Comparison of ENCODE assay signal across 21 cellular contexts in the genomic region with DNA sequence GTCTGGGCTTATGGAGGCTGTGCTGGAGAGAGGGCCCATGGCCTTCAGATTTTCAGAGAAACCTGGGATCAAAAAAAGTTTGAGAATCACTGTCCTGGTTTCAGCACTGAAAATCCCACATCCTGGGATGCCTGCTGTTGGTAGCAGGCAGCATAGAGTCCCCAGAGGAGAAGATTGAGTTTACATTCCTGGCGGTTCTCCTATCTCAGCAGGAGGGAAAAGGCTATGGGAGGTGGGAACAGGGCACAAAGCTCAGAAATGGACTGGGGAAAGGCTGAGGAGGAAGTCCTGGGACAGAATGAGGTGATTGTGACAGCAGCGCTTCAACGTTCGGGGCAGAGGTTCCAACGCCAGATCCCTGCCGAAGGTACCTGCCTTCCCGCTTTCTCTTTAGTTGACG.
A peak's percentile ranks its signal among the peaks of the same experiment; 100 is the strongest.
DNase-seq lines count a peak whose midpoint lies in the region; ATAC-seq, FAIRE-seq and TF ChIP-seq lines count a peak whose summit lies in the region.
"Had no signal": no experiment of that assay in that cellular context is flagged by ENCODE, and none has a peak within 500 bp of the region (broad histone marks: within the 10 kb centered on the region; RNA-seq: fewer than 3 reads in every experiment).

No MANE protein-coding gene starts in this region.

- H3K9ac ChIP-seq in liver (ENCODE audit: low read depth in 1 of 2, low read length in 2 of 2): no peak overlapping the region

- H3K4me1 ChIP-seq in A549 (peaks cover 51% of the 10 kb centered on the region), ascending aorta (peaks cover 11 to 28% of the 10 kb centered on the region in 2 donors), liver (ENCODE audit: control insufficient read depth in 4 of 4, insufficient read depth in 4 of 4, low read length in 3 of 4) (peaks cover 0 to 32% (median 14%) of the 10 kb centered on the region in 4 donors), stomach (peaks cover 43 to 77% (median 62%) of the 10 kb centered on the region in 4 donors)

- H3K27me3 ChIP-seq in ascending aorta (no peaks in the 10 kb centered on the region), liver (ENCODE audit: control insufficient read depth in 4 of 4, insufficient read depth in 4 of 4, low read length in 3 of 4) (no peaks in the 10 kb centered on the region), stomach (no peaks in the 10 kb centered on the region)

- H3K4me2 ChIP-seq in A549: no peak overlapping the region

- DNase-seq in A549 (ENCODE audit: low read depth in 1 of 2, low spot score in 1 of 2) (no peak), ascending aorta (ENCODE audit: low spot score in 2 of 2) (no peak), stomach (no peak), middle frontal gyrus (ENCODE audit: extremely low spot score, low spot score) (no peak), SKM-1 treated with dmso at 0.1 percent for 144 hours (lab: John Stamatoyannopoulos, UW; ENCODE audit: unreplicated experiment) (no peak)
- DNase-seq in stimulated activated CD4-positive, alpha-beta T cell treated with anti-CD3 and anti-CD28 coated beads, Interleukin-4, amount 100 ng/mL, for 1 hour: no peak
- DNase-seq: activated CD4-positive, alpha-beta memory T cell treated with anti-CD3 and anti-CD28 coated beads for 36 hours; activated naive CD4-positive, alpha-beta T cell treated with anti-CD3 and anti-CD28 coated beads for 36 hours; anterior cingulate cortex; CD8-positive, alpha-beta T cell; effector memory CD8-positive, alpha-beta T cell; H9; hypothalamus; midbrain; NCI-H2227 treated with DMSO at 0.1 percent for 48 hours; NCI-H82; PC-3; stimulated activated naive B cell treated with anti-CD40 and anti-IgM and Interleukin-4, amounts not matched to agents 10 μg/mL and 1 μg/mL and 100 μg/mL, for 72 hours had no signal

- H3K36me3 ChIP-seq in ascending aorta (no peaks in the 10 kb centered on the region), liver (ENCODE audit: control insufficient read depth in 4 of 4, insufficient read depth in 3 of 4, low read depth in 1 of 4, low read length in 3 of 4) (no peaks in the 10 kb centered on the region), stomach (no peaks in the 10 kb centered on the region)

- TF ChIP-seq RAD21 in A549 (conservative IDR thresholded peaks at IDR 0.05 in 1 of 2, IDR thresholded peaks at IDR 0.05 in 1 of 2): no peak
- TF ChIP-seq RAD21 in liver (IDR thresholded peaks at IDR 0.05): peak in 1 of 2 donors; percentile 26

- CTCF ChIA-PET in A549 (lab: Yijun Ruan, JAX): no interaction called here

- no peak for ATAC-seq in A549
- no peak for ATAC-seq in HG03520 (IDR thresholded peaks at IDR 0.05; ENCODE audit: unreplicated experiment)
- ATAC-seq: CD8-positive, alpha-beta T cell; effector memory CD8-positive, alpha-beta T cell; PC-3; stimulated activated naive B cell treated with anti-CD40 and anti-IgM and Interleukin-4, amounts not matched to agents 10 μg/mL and 1 μg/mL and 100 μg/mL, for 72 hours; WTC11 had no signal

- FAIRE-seq in A549 (lab: Jason Lieb, UNC): no peak

- H3K9me3 ChIP-seq in A549 (no peaks in the 10 kb centered on the region), ascending aorta (no peaks in the 10 kb centered on the region), liver (ENCODE audit: control insufficient read depth in 4 of 4, low read length in 3 of 4) (no peaks in the 10 kb centered on the region), stomach (no peaks in the 10 kb centered on the region)

- TF ChIP-seq POLR2A in A549 (IDR thresholded peaks at IDR 0.05; ENCODE audit: low read length): no peak
- TF ChIP-seq POLR2A in stomach (IDR thresholded peaks at IDR 0.05): no peak

- POLR2A ChIA-PET in A549 (lab: Yijun Ruan, JAX): no interaction called here

- TF ChIP-seq CTCF in A549 (IDR thresholded peaks at IDR 0.05): no peak
- no peak for TF ChIP-seq CTCF in ascending aorta (IDR thresholded peaks at IDR 0.05)
- no peak for TF ChIP-seq CTCF in liver (IDR thresholded peaks at IDR 0.05; ENCODE audit: low read depth, low read length, missing input control)
- no peak for TF ChIP-seq CTCF in stomach (IDR thresholded peaks at IDR 0.05)

- H3K27ac ChIP-seq in A549 (peak overlapping the region; percentile 75 to 78; a peak in 4 of 6 replicates), ascending aorta (peak overlapping the region; percentile 86 to 90), liver (ENCODE audit: low read depth in 1 of 2, low read length in 2 of 2) (peak overlapping the region; percentile 93 to 96), stomach (peak overlapping the region; percentile 2 to 94 (median 87))

- TF ChIP-seq EP300 in A549 (IDR thresholded peaks at IDR 0.05) (no peak), stomach (IDR thresholded peaks at IDR 0.05) (no peak)

- intact Hi-C loops in ascending aorta (cut with DNase I): loop anchor here (5.0 kb wide), 1 partner anchor 102 kb away; the partner anchor contains the start of gene ETS2
- intact Hi-C loops in stomach (cut with DNase I; ENCODE audit: low total_unique reads): no loop called here

- H3K4me3 ChIP-seq in A549: no peak overlapping the region
- no peak overlapping the region for H3K4me3 ChIP-seq in ascending aorta
- H3K4me3 ChIP-seq in liver (ENCODE audit: low read depth in 1 of 3, low read length in 3 of 3): no peak overlapping the region
- no peak overlapping the region for H3K4me3 ChIP-seq in stomach

- WGBS in A549 (ENCODE audit: missing lambda C conversion rate): 90% methylated on average over 3 of the region's 8 CpGs
- WGBS in liver: 93% methylated on average over 8 of the region's 8 CpGs
- WGBS in stomach, 5 donors: 56 to 83% (median 74%) methylated on average over 8 of the region's 8 CpGs

TF ChIP-seq in A549, 52 proteins besides CTCF, POLR2A, EP300 and RAD21 (continues in another document):
- TF ChIP-seq EHF (CRISPR knock-in tag; IDR thresholded peaks at IDR 0.05) (no peak), CHD2 (IDR thresholded peaks at IDR 0.05; ENCODE audit: low read length, partially characterized antibody) (no peak), MAFK (IDR thresholded peaks at IDR 0.05; ENCODE audit: partially characterized antibody) (no peak), SMC3 (IDR thresholded peaks at IDR 0.05) (no peak), KDM5A (IDR thresholded peaks at IDR 0.05) (no peak)
- TF ChIP-seq, protein P1, sequence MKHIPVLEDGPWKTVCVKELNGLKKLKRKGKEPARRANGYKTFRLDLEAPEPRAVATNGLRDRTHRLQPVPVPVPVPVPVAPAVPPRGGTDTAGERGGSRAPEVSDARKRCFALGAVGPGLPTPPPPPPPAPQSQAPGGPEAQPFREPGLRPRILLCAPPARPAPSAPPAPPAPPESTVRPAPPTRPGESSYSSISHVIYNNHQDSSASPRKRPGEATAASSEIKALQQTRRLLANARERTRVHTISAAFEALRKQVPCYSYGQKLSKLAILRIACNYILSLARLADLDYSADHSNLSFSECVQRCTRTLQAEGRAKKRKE (CRISPR knock-in tag; IDR thresholded peaks at IDR 0.05; ENCODE audit: low read depth): no peak
- TF ChIP-seq, protein P2, sequence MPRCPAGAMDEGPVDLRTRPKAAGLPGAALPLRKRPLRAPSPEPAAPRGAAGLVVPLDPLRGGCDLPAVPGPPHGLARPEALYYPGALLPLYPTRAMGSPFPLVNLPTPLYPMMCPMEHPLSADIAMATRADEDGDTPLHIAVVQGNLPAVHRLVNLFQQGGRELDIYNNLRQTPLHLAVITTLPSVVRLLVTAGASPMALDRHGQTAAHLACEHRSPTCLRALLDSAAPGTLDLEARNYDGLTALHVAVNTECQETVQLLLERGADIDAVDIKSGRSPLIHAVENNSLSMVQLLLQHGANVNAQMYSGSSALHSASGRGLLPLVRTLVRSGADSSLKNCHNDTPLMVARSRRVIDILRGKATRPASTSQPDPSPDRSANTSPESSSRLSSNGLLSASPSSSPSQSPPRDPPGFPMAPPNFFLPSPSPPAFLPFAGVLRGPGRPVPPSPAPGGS (IDR thresholded peaks at IDR 0.05): no peak

TF ChIP-seq in liver, 16 proteins besides CTCF, POLR2A, EP300 and RAD21:
- TF ChIP-seq YY1 (IDR thresholded peaks at IDR 0.05) (no peak), HNF4A (conservative IDR thresholded peaks at IDR 0.05) (peak in 1 of 2 donors; percentile 5)
